8 cellular contexts compared by ENCODE assay signal in the genomic region with DNA sequence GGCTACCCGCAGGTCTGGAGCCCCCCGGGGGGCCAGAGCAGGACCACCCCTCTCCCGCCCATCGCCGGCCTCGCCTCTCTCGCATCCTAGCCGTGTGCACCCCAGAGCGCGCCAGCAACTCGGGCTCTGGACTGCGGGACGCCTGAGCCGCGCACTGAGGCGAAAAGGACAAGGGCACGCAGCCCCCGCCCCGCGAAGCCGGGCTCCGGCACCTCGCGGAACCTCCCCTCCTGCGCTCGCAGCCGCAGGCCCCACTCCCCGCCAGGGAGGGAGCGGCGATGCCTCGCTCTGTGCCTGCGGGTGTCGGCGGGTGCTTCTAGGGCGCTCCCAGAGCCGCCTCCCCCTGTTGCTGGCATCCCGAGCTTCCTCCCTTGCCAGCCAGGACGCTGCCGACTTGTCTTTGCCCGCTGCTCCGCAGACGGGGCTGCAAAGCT. TPM values are rescaled to one million over a fixed set of nuclear protein-coding genes. Genes with fewer than 3 reads are reported as not detected.
DNase-seq lines count a peak whose midpoint lies in the region; ATAC-seq and TF ChIP-seq lines count a peak whose summit lies in the region.

A gene (plus strand): TSS at position 104 of the 434 bp plus-strand sequence. CDS start 907 bp downstream, outside the sequence.

- TF ChIP-seq EP300 in tibial nerve (IDR thresholded peaks at IDR 0.05), result peak in 1 of 2 donors; percentile 4

- peaks cover 3% of the 10 kb centered on the region for H3K27me3 Mint-ChIP-seq in memory B cell

- intact Hi-C loops in OCI-LY7 (cut with micrococcal nuclease; ENCODE audit: unreplicated experiment), result loop anchor here (5.0 kb wide), 1 partner anchor 266 kb away; no protein-coding TSS in a partner anchor

- H4K20me1 ChIP-seq in OCI-LY7 (ENCODE audit: insufficient read depth, low read length), result no peaks in the 10 kb centered on the region

- H3K9me2 ChIP-seq in OCI-LY7 (ENCODE audit: insufficient read depth, low read length), result no peaks in the 10 kb centered on the region

- peak within 1 kb of the TSS; percentile 78 for H3K4me2 ChIP-seq in OCI-LY7 (ENCODE audit: low read length)

- H3K27ac ChIP-seq in OCI-LY7 (ENCODE audit: low read depth, low read length, poor library complexity, severe bottlenecking), result no peak within 1 kb of the TSS
- H3K27ac ChIP-seq in coronary artery, result peak within 1 kb of the TSS; percentile 90 to 96
- H3K27ac ChIP-seq in tibial nerve, result peak within 1 kb of the TSS; percentile 92 to 98 (median 96)

- H3K4me3 ChIP-seq in OCI-LY7 (ENCODE audit: low read depth, low read length, poor library complexity, severe bottlenecking) (peak within 1 kb of the TSS; percentile 29), coronary artery (peak within 1 kb of the TSS; percentile 89), tibial nerve (peak within 1 kb of the TSS; percentile 66 to 87 (median 85))

- no TSS peak for BruUV-seq in OCI-LY7 (replicated peaks; lab: Mats Ljungman, UMichigan)

- peak within 1 kb of the TSS; percentile 53; the same call in 1 of the 2 replicates for H2AFZ ChIP-seq in OCI-LY7 (ENCODE audit: low read length)

- no peaks in the 10 kb centered on the region for H3K79me2 ChIP-seq in OCI-LY7 (ENCODE audit: insufficient read depth, low read depth, low read length)

- H3K9me3 ChIP-seq in OCI-LY7 (ENCODE audit: low read length) (no peaks in the 10 kb centered on the region), tibial nerve (no peaks in the 10 kb centered on the region)

- TF ChIP-seq POLR2A in tibial nerve (IDR thresholded peaks at IDR 0.05), result peak in 1 of 2 donors; percentile 37

- H3K4me3 Mint-ChIP-seq in memory B cell, result peak within 1 kb of the TSS; percentile 88

- DNase-seq in CD1c-positive myeloid dendritic cell (ENCODE audit: extremely low spot score) (peak; percentile 48), OCI-LY7 (ENCODE audit: low spot score) (no peak), coronary artery (ENCODE audit: low spot score) (no peak), memory B cell (ENCODE audit: low spot score in 2 of 2) (peak; percentile 5 to 56), tibial nerve (ENCODE audit: low spot score in 2 of 2) (no peak), COLO829 (ENCODE audit: low spot score) (no peak)

- WGBS in tibial nerve, 2 donors, result 0 to 1% methylated on average over 13 to 24 of the region's 42 CpGs

- H3K4me1 ChIP-seq in OCI-LY7 (ENCODE audit: insufficient read depth, low read length, poor library complexity, severe bottlenecking) (peaks cover 10% of the 10 kb centered on the region), tibial nerve (peaks cover 0 to 15% (median 3%) of the 10 kb centered on the region in 4 donors)

- H3K27me3 ChIP-seq in tibial nerve, result no peaks in the 10 kb centered on the region

- peaks cover 13% of the 10 kb centered on the region for H3K4me1 Mint-ChIP-seq in memory B cell

- H3K36me3 Mint-ChIP-seq in memory B cell, result no peaks in the 10 kb centered on the region

- peak within 1 kb of the TSS; percentile 60 for H3K27ac Mint-ChIP-seq in memory B cell

- TF ChIP-seq CTCF in OCI-LY7 (conservative IDR thresholded peaks at IDR 0.05; ENCODE audit: low read length) (no peak), coronary artery (IDR thresholded peaks at IDR 0.05) (no peak), tibial nerve (IDR thresholded peaks at IDR 0.05) (no peak)

- ATAC-seq in GM18867 (IDR thresholded peaks at IDR 0.05; ENCODE audit: unreplicated experiment), result peak; percentile 29
- ATAC-seq in HG03025 (IDR thresholded peaks at IDR 0.05; ENCODE audit: low FRiP score, unreplicated experiment), result peak; percentile 35
- peak; percentile 46 for ATAC-seq in memory B cell (ENCODE audit: low read depth)

- POLR2A ChIA-PET in OCI-LY7 (lab: Charles Lee), result interaction anchor here (0.7 kb wide), 1 partner anchor 10 kb away, joined by 3 read pairs; no protein-coding TSS in a partner anchor

- CTCF ChIA-PET in OCI-LY7 (lab: Charles Lee; ENCODE audit: unreplicated experiment), result no interaction called here

- H3K36me3 ChIP-seq in OCI-LY7 (ENCODE audit: insufficient read depth, low read length) (no peaks in the 10 kb centered on the region), tibial nerve (no peaks in the 10 kb centered on the region)

- H3K9me3 Mint-ChIP-seq in memory B cell, result no peaks in the 10 kb centered on the region

RNA-seq across cellular contexts. Expression of the gene that starts here (rescaled TPM):
- total RNA-seq in OCI-LY7 (2014; rRNA removed; shearing (Covaris generic)), result not detected in 2 replicates
- not detected in 2 replicates for total RNA-seq in OCI-LY7 (2022)
- total RNA-seq in tibial nerve, result 100 to 1,000 TPM; 199 to 606 (median 388) TPM

Comparison
In these comparisons a context has a peak if more than half of its experiments do, and no peak if none do; other contexts are left out.
1. RNA of the gene that starts here (total RNA-seq): 199 to 606 TPM in tibial nerve; not detected in OCI-LY7; every median in the first group is over 100 times any median in the second.
2. DNase-seq: peak in CD1c-positive myeloid dendritic cell (single experiment) and memory B cell (2 of 2); none in OCI-LY7 (single experiment), coronary artery (single experiment), tibial nerve (0 of 2) and COLO829 (single experiment).
3. H3K4me3 ChIP-seq: peak in every context shown above with its lines; median percentile 89 in coronary artery; 85 in tibial nerve; 29 in OCI-LY7.
4. Peak in every context shown above with its lines, with median percentiles within 50 percentile points of each other: ATAC-seq.